In the genomic region with DNA sequence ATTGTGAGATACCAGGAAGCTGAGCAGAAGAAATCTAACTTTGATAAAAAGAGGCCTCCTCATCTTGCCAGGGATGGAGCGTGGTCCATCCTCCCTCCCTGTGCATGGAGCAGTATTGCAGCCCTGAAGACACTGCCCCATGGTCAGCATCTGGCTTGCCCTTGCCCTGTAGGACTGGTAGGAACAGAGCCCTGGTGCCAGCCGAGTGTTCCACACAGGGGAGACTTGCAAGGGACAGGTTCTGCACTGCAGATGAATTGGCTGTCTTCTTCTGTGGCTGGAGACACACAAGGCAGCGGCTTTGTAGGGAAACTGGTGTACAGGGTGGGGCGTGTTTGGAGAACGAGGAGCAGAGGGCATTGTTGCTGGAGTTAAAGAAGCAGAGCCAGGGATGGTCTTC, we compare ENCODE assay signal across 18 cellular contexts.
"Had no signal": no experiment of that assay in that cellular context is flagged by ENCODE, and none has a peak within 500 bp of the region (broad histone marks: within the 10 kb centered on the region; RNA-seq: fewer than 3 reads in every experiment).

No MANE protein-coding gene starts in this region.

- H3K9me3 Mint-ChIP-seq: activated CD4-positive, alpha-beta T cell treated with anti-CD3 and anti-CD28 coated beads, Interleukin-2, amount 10 ng/mL, durations not matched to agents 7 days and 5 days; activated naive CD4-positive, alpha-beta T cell treated with anti-CD3 and anti-CD28 coated beads, Interleukin-2, amount 50 U/mL, for 24 hours; memory B cell had no signal

- H3K4me1 ChIP-seq: foreskin keratinocyte, prostate gland, upper lobe of right lung had no signal

- H3K27ac ChIP-seq: foreskin keratinocyte, prostate gland, upper lobe of right lung had no signal

- H3K4me3 Mint-ChIP-seq: activated CD4-positive, alpha-beta T cell treated with anti-CD3 and anti-CD28 coated beads, Interleukin-2, amount 10 ng/mL, durations not matched to agents 7 days and 5 days; activated naive CD4-positive, alpha-beta T cell treated with anti-CD3 and anti-CD28 coated beads, Interleukin-2, amount 50 U/mL, for 24 hours; memory B cell; stimulated activated naive B cell treated with anti-CD40 and anti-IgM and Interleukin-4, amounts not matched to agents 10 μg/mL and 1 μg/mL and 100 μg/mL, for 72 hours had no signal

- H3K9me3 ChIP-seq: prostate gland, SK-N-SH, upper lobe of right lung had no signal

- DNase-seq: activated CD4-positive, alpha-beta T cell treated with anti-CD3 and anti-CD28 coated beads, Interleukin-2, amount 10 ng/mL, durations not matched to agents 7 days and 5 days; activated gamma-delta T cell treated with Interleukin-2 at 50 U/mL for 16 hours; activated T-cell treated with anti-CD3 and anti-CD28 coated beads, Interleukin-2, amount 50 U/mL, for 1 hour; amniotic stem cell; dermis blood vessel endothelial cell; effector memory CD4-positive, alpha-beta T cell; foreskin keratinocyte; glutamatergic neuron; islet precursor cell; left colon; SK-N-SH; stimulated activated CD4-positive, alpha-beta T cell treated with anti-CD3 and anti-CD28 coated beads, Interleukin-2, amount 100 ng/mL, for 48 hours; stimulated activated CD8-positive, alpha-beta memory T cell treated with anti-CD3 and anti-CD28 coated beads, Interleukin-4, amount 100 ng/mL, for 48 hours; stimulated activated naive B cell treated with anti-CD40 and anti-IgM and Interleukin-4, amounts not matched to agents 10 μg/mL and 1 μg/mL and 100 μg/mL, for 72 hours had no signal

- H3K27me3 ChIP-seq: foreskin keratinocyte, upper lobe of right lung had no signal

- H3K4me1 Mint-ChIP-seq: memory B cell; stimulated activated naive B cell treated with anti-CD40 and anti-IgM and Interleukin-4, amounts not matched to agents 10 μg/mL and 1 μg/mL and 100 μg/mL, for 72 hours had no signal

- ATAC-seq: foreskin keratinocyte; left colon; stimulated activated naive B cell treated with anti-CD40 and anti-IgM and Interleukin-4, amounts not matched to agents 10 μg/mL and 1 μg/mL and 100 μg/mL, for 72 hours; upper lobe of right lung had no signal

- H3K27me3 Mint-ChIP-seq: activated CD4-positive, alpha-beta T cell treated with anti-CD3 and anti-CD28 coated beads, Interleukin-2, amount 10 ng/mL, durations not matched to agents 7 days and 5 days; activated naive CD4-positive, alpha-beta T cell treated with anti-CD3 and anti-CD28 coated beads, Interleukin-2, amount 50 U/mL, for 24 hours had no signal

- H3K27ac Mint-ChIP-seq: activated CD4-positive, alpha-beta T cell treated with anti-CD3 and anti-CD28 coated beads, Interleukin-2, amount 10 ng/mL, durations not matched to agents 7 days and 5 days; activated naive CD4-positive, alpha-beta T cell treated with anti-CD3 and anti-CD28 coated beads, Interleukin-2, amount 50 U/mL, for 24 hours; memory B cell; stimulated activated naive B cell treated with anti-CD40 and anti-IgM and Interleukin-4, amounts not matched to agents 10 μg/mL and 1 μg/mL and 100 μg/mL, for 72 hours had no signal

- H3K36me3 ChIP-seq: prostate gland, upper lobe of right lung had no signal

- H3K36me3 Mint-ChIP-seq: memory B cell; stimulated activated naive B cell treated with anti-CD40 and anti-IgM and Interleukin-4, amounts not matched to agents 10 μg/mL and 1 μg/mL and 100 μg/mL, for 72 hours had no signal

- H3K4me3 ChIP-seq: prostate gland, upper lobe of right lung had no signal
